In the genomic region with DNA sequence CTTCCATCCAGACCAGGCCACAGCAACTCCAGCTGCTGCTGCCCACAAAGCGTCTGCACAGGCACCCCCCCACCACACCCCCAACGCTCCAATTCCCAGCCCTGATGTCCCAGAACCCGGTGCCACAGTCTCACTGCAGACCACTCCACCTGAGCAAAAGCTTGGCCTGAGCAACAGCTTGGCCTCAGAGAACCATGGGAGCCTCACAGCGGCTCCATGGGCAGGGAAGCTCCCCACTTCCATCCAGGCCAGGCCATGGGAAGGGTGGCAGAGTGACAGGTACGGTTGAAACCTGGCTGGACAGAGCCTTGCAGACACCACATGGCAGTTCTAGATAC, we compare ENCODE assay signal across 8 cellular contexts. TPM values are rescaled to one million over a fixed set of nuclear protein-coding genes. Genes with fewer than 3 reads are reported as not detected.
DNase-seq lines count a peak whose midpoint lies in the region; ATAC-seq, FAIRE-seq and TF ChIP-seq lines count a peak whose summit lies in the region.
"Had no signal": no experiment of that assay in that cellular context is flagged by ENCODE, and none has a peak within 500 bp of the region (broad histone marks: within the 10 kb centered on the region; RNA-seq: fewer than 3 reads in every experiment).

No MANE protein-coding gene starts in this region.

- FAIRE-seq in A549 (lab: Jason Lieb, UNC): no peak

- no peak overlapping the region for H4K8ac ChIP-seq in mesendoderm (ENCODE audit: low read depth, low read length)

- H3K56ac ChIP-seq in mesendoderm (ENCODE audit: low read length): peak overlapping the region; percentile 73

- no peaks in the 10 kb centered on the region for H3K27me3 ChIP-seq in mesendoderm (ENCODE audit: insufficient read depth, low read length, poor library complexity)

- intact Hi-C loops in activated CD8-positive, alpha-beta T cell treated with anti-CD3 and anti-CD28 coated beads for 36 hours (cut with micrococcal nuclease): no loop called here

- H3K36me3 Mint-ChIP-seq in activated CD8-positive, alpha-beta T cell treated with anti-CD3 and anti-CD28 coated beads for 36 hours (ENCODE audit: low read depth): no peaks in the 10 kb centered on the region

- H3K23ac ChIP-seq in mesendoderm (ENCODE audit: low read length): no peak overlapping the region

- peak overlapping the region; percentile 74 for H3K4me3 Mint-ChIP-seq in activated CD8-positive, alpha-beta T cell treated with anti-CD3 and anti-CD28 coated beads for 36 hours
- H3K4me3 Mint-ChIP-seq: brain had no signal

- no peak for TF ChIP-seq RAD21 in A549 (conservative IDR thresholded peaks at IDR 0.05 in 1 of 2, IDR thresholded peaks at IDR 0.05 in 1 of 2)

- ATAC-seq in A549 (peak; percentile 7 to 24; a peak in 4 of 6 replicates), left lobe of liver (no peak)
- no peak for ATAC-seq in activated CD8-positive, alpha-beta T cell treated with anti-CD3 and anti-CD28 coated beads for 36 hours

- peak overlapping the region; percentile 61 for H3K18ac ChIP-seq in mesendoderm (ENCODE audit: low read length)

- TF ChIP-seq EP300 in A549 (IDR thresholded peaks at IDR 0.05): no peak

- H3K4me3 ChIP-seq in A549 (no peak overlapping the region; the same call in 2 of the 3 replicates), mesendoderm (ENCODE audit: low read length) (no peak overlapping the region)

- no peak for TF ChIP-seq POLR2A in A549 (IDR thresholded peaks at IDR 0.05; ENCODE audit: low read length)

- WGBS in A549 (ENCODE audit: missing lambda C conversion rate): 50% methylated on average over 1 of the region's 5 CpGs
- WGBS in mesendoderm (ENCODE audit: extremely low coverage, insufficient coverage, low lambda C conversion rate): no CpG with 5 or more reads among the region's 5 CpGs

- DNase-seq in A549 (ENCODE audit: low read depth in 1 of 2, low spot score in 1 of 2) (no peak), mesendoderm (no peak), H4 (ENCODE audit: low spot score) (no peak), left lobe of liver (ENCODE audit: low spot score) (no peak)
- DNase-seq in activated CD8-positive, alpha-beta T cell treated with anti-CD3 and anti-CD28 coated beads for 36 hours: no peak
- no peak for DNase-seq in activated CD4-positive, alpha-beta T cell treated with anti-CD3 and anti-CD28 coated beads for 48 hours
- DNase-seq: NCI-H2081 treated with DMSO at 0.1 percent for 48 hours had no signal

- H3K4ac ChIP-seq in mesendoderm (ENCODE audit: low read depth, low read length): no peak overlapping the region

- peaks cover 11% of the 10 kb centered on the region for H3K27me3 Mint-ChIP-seq in activated CD8-positive, alpha-beta T cell treated with anti-CD3 and anti-CD28 coated beads for 36 hours
- H3K27me3 Mint-ChIP-seq: brain had no signal

- H3K9me3 Mint-ChIP-seq in activated CD8-positive, alpha-beta T cell treated with anti-CD3 and anti-CD28 coated beads for 36 hours: no peaks in the 10 kb centered on the region
- H3K9me3 Mint-ChIP-seq: brain had no signal

- peak overlapping the region; percentile 42 for H3K27ac Mint-ChIP-seq in activated CD8-positive, alpha-beta T cell treated with anti-CD3 and anti-CD28 coated beads for 36 hours

- POLR2A ChIA-PET in A549 (lab: Yijun Ruan, JAX): interaction anchor here (0.6 to 2.4 kb wide), 2 partner anchors 11 to 180 kb away, joined by 6 to 11 read pairs; no protein-coding TSS in a partner anchor
- POLR2A ChIA-PET in activated CD8-positive, alpha-beta T cell treated with anti-CD3 and anti-CD28 coated beads for 36 hours (lab: Charles Lee): interaction anchor here (0.7 to 1.4 kb wide), 4 partner anchors 12 to 71 kb away, joined by 3 to 8 read pairs (median 3); a partner anchor contains a TSS

- no peak for TF ChIP-seq CTCF in A549 (IDR thresholded peaks at IDR 0.05)
- TF ChIP-seq CTCF in activated CD8-positive, alpha-beta T cell treated with anti-CD3 and anti-CD28 coated beads for 36 hours (IDR thresholded peaks at IDR 0.05): no peak

- no peak overlapping the region for H2BK120ac ChIP-seq in mesendoderm (ENCODE audit: low read depth, low read length)

- no peak overlapping the region for H2BK5ac ChIP-seq in mesendoderm (ENCODE audit: low read length)

- H2BK15ac ChIP-seq in mesendoderm (replicated peaks; ENCODE audit: low read depth): no peak overlapping the region

- no peak overlapping the region for H4K5ac ChIP-seq in mesendoderm (ENCODE audit: low read length)

- H3K4me1 ChIP-seq in A549: peaks cover 48% of the 10 kb centered on the region
- peaks cover 6% of the 10 kb centered on the region for H3K4me1 ChIP-seq in mesendoderm (ENCODE audit: control insufficient read depth, low read depth, low read length)

- H3K4me1 Mint-ChIP-seq in activated CD8-positive, alpha-beta T cell treated with anti-CD3 and anti-CD28 coated beads for 36 hours (ENCODE audit: low read depth): peaks cover 10% of the 10 kb centered on the region

- peak overlapping the region; percentile 92 for H3K4me2 ChIP-seq in A549
- no peak overlapping the region for H3K4me2 ChIP-seq in mesendoderm (ENCODE audit: low read length)

- H3K79me1 ChIP-seq in mesendoderm (ENCODE audit: low read length): peaks cover 28% of the 10 kb centered on the region

- H3K27ac ChIP-seq in A549 (peak overlapping the region; percentile 92 to 94), mesendoderm (ENCODE audit: low read depth, low read length) (no peak overlapping the region)

- H2AK5ac ChIP-seq in mesendoderm (ENCODE audit: low read length): no peak overlapping the region

- H3K36me3 ChIP-seq in mesendoderm (ENCODE audit: control insufficient read depth, insufficient read depth, low read length): peaks cover 2% of the 10 kb centered on the region

- H3K9ac ChIP-seq in mesendoderm (ENCODE audit: low read length): peak overlapping the region; percentile 39

- H3K9me3 ChIP-seq in A549: no peaks in the 10 kb centered on the region

- CTCF ChIA-PET in A549 (lab: Yijun Ruan, JAX): interaction anchor here (0.8 to 5.2 kb wide), 9 partner anchors 8 to 327 kb away, joined by 3 to 35 read pairs (median 4); a partner anchor contains a TSS
- CTCF ChIA-PET in activated CD8-positive, alpha-beta T cell treated with anti-CD3 and anti-CD28 coated beads for 36 hours (lab: Charles Lee): interaction anchor here (1.0 to 2.7 kb wide), 10 partner anchors 8 to 87 kb away, joined by 3 to 19 read pairs (median 3); a partner anchor contains a TSS

- H3K79me2 ChIP-seq in mesendoderm (ENCODE audit: control insufficient read depth, insufficient read depth, low read length): peaks cover 32% of the 10 kb centered on the region

RNA-seq across cellular contexts. Expression of a gene that starts 13.2 kb away (rescaled TPM):
- polyA plus RNA-seq in A549 (2011; rRNA removed) (24.6 and 32.4 TPM in 2 replicates), A549 (2017; fragmentation: RNase III; extraction: RNeasy Plus Mini Kit Qiagen cat#74134 plus additional on column Dnase treatment) (64.4 to 67.2 TPM (median 65.0 TPM) in 3 replicates)
- 42.6 and 58.7 TPM in 2 replicates for polyA plus RNA-seq in A549 (2012; cell fraction: cytosol; rRNA removed)
- polyA plus RNA-seq in A549 (2012; cell fraction: nucleus; rRNA removed): 186 and 235 TPM in 2 replicates
- polyA minus RNA-seq in A549 (2011; rRNA and poly(A)+ RNA removed): 52.7 and 56.9 TPM in 2 replicates
- 10 to 100 TPM; 22.1 to 26.4 TPM for total RNA-seq in activated CD8-positive, alpha-beta T cell treated with anti-CD3 and anti-CD28 coated beads for 36 hours
- 34.1 TPM for polyA plus RNA-seq in mesendoderm (2013, experiment 1 of 2)
- 33.7 TPM for polyA plus RNA-seq in mesendoderm (2013, experiment 2 of 2)
- total RNA-seq in H4 (2014; rRNA removed; shearing (Covaris generic)): 42.4 and 53.2 TPM in 2 replicates
- total RNA-seq in left lobe of liver: 187 TPM

RNA-seq across cellular contexts. Expression of a gene that starts 24.1 kb away (rescaled TPM):
- polyA plus RNA-seq in A549 (2011; rRNA removed): 1.6 and 3.0 TPM in 2 replicates
- polyA plus RNA-seq in A549 (2012; cell fraction: cytosol; rRNA removed): 4.9 and 6.3 TPM in 2 replicates
- 23.4 and 25.4 TPM in 2 replicates for polyA plus RNA-seq in A549 (2012; cell fraction: nucleus; rRNA removed)
- polyA plus RNA-seq in A549 (2017; fragmentation: RNase III; extraction: RNeasy Plus Mini Kit Qiagen cat#74134 plus additional on column Dnase treatment): 5.5 to 7.4 TPM (median 5.7 TPM) in 3 replicates
- 2.8 and 4.9 TPM in 2 replicates for polyA minus RNA-seq in A549 (2011; rRNA and poly(A)+ RNA removed)
- 1 to 10 TPM; 5.9 to 6.2 TPM for total RNA-seq in activated CD8-positive, alpha-beta T cell treated with anti-CD3 and anti-CD28 coated beads for 36 hours
- 0.42 TPM for polyA plus RNA-seq in mesendoderm (2013, experiment 1 of 2)
- 0.36 TPM for polyA plus RNA-seq in mesendoderm (2013, experiment 2 of 2)
- 4.0 and 5.5 TPM in 2 replicates for total RNA-seq in H4 (2014; rRNA removed; shearing (Covaris generic))
- total RNA-seq in left lobe of liver: 8.2 TPM

RNA-seq across cellular contexts. Expression of a gene that starts 32.5 kb away (rescaled TPM):
- polyA plus RNA-seq in A549 (2011; rRNA removed): 1.6 and 1.7 TPM in 2 replicates
- polyA plus RNA-seq in A549 (2012; cell fraction: cytosol; rRNA removed): 1.3 and 2.1 TPM in 2 replicates
- polyA plus RNA-seq in A549 (2012; cell fraction: nucleus; rRNA removed): 13.3 and 14.5 TPM in 2 replicates
- 1.7 to 2.3 TPM (median 1.9 TPM) in 3 replicates for polyA plus RNA-seq in A549 (2017; fragmentation: RNase III; extraction: RNeasy Plus Mini Kit Qiagen cat#74134 plus additional on column Dnase treatment)
- 1.0 and 1.4 TPM in 2 replicates for polyA minus RNA-seq in A549 (2011; rRNA and poly(A)+ RNA removed)
- 1 to 10 TPM; 4.6 to 5.3 TPM for total RNA-seq in activated CD8-positive, alpha-beta T cell treated with anti-CD3 and anti-CD28 coated beads for 36 hours
- polyA plus RNA-seq in mesendoderm (2013, experiment 1 of 2): 0.08 TPM
- polyA plus RNA-seq in mesendoderm (2013, experiment 2 of 2): 0.08 TPM
- total RNA-seq in H4 (2014; rRNA removed; shearing (Covaris generic)): 0.35 and 1.3 TPM in 2 replicates
- total RNA-seq in left lobe of liver: 1.8 TPM

RNA-seq across cellular contexts. Expression of a gene that starts 32.8 kb away (rescaled TPM):
- polyA plus RNA-seq in A549 (2011; rRNA removed) (12.5 and 13.5 TPM in 2 replicates), A549 (2017; fragmentation: RNase III; extraction: RNeasy Plus Mini Kit Qiagen cat#74134 plus additional on column Dnase treatment) (24.1 to 26.0 TPM (median 25.8 TPM) in 3 replicates)
- 29.7 and 32.2 TPM in 2 replicates for polyA plus RNA-seq in A549 (2012; cell fraction: cytosol; rRNA removed)
- polyA plus RNA-seq in A549 (2012; cell fraction: nucleus; rRNA removed): 124 and 133 TPM in 2 replicates
- 13.0 and 15.1 TPM in 2 replicates for polyA minus RNA-seq in A549 (2011; rRNA and poly(A)+ RNA removed)
- total RNA-seq in activated CD8-positive, alpha-beta T cell treated with anti-CD3 and anti-CD28 coated beads for 36 hours: 1 to 10 TPM; 7.9 to 9.2 TPM
- polyA plus RNA-seq in mesendoderm (2013, experiment 1 of 2): 5.1 TPM
- 5.2 TPM for polyA plus RNA-seq in mesendoderm (2013, experiment 2 of 2)
- 33.3 and 37.8 TPM in 2 replicates for total RNA-seq in H4 (2014; rRNA removed; shearing (Covaris generic))
- total RNA-seq in left lobe of liver: 5.0 TPM

RNA-seq across cellular contexts. Expression of a gene that starts 43.2 kb away (rescaled TPM):
- 2.4 and 2.5 TPM in 2 replicates for polyA plus RNA-seq in A549 (2011; rRNA removed)
- polyA plus RNA-seq in A549 (2012; cell fraction: cytosol; rRNA removed): 5.3 and 8.2 TPM in 2 replicates
- 67.3 and 101 TPM in 2 replicates for polyA plus RNA-seq in A549 (2012; cell fraction: nucleus; rRNA removed)
- 10.1 to 14.0 TPM (median 12.0 TPM) in 3 replicates for polyA plus RNA-seq in A549 (2017; fragmentation: RNase III; extraction: RNeasy Plus Mini Kit Qiagen cat#74134 plus additional on column Dnase treatment)
- polyA minus RNA-seq in A549 (2011; rRNA and poly(A)+ RNA removed): 1.8 and 3.1 TPM in 2 replicates
- total RNA-seq in activated CD8-positive, alpha-beta T cell treated with anti-CD3 and anti-CD28 coated beads for 36 hours: 10 to 100 TPM; 43.0 to 44.3 TPM
- 8.9 TPM for polyA plus RNA-seq in mesendoderm (2013, experiment 1 of 2)
- 8.2 TPM for polyA plus RNA-seq in mesendoderm (2013, experiment 2 of 2)
- 5.1 and 5.9 TPM in 2 replicates for total RNA-seq in H4 (2014; rRNA removed; shearing (Covaris generic))
- 33.3 TPM for total RNA-seq in left lobe of liver

Comparison
In these comparisons a context has a peak if more than half of its experiments do, and no peak if none do; other contexts are left out.
1. ATAC-seq: peak in A549 (2 of 2); none in activated CD8-positive, alpha-beta T cell treated with anti-CD3 and anti-CD28 coated beads for 36 hours (single experiment) and left lobe of liver (single experiment).